In the genomic region with DNA sequence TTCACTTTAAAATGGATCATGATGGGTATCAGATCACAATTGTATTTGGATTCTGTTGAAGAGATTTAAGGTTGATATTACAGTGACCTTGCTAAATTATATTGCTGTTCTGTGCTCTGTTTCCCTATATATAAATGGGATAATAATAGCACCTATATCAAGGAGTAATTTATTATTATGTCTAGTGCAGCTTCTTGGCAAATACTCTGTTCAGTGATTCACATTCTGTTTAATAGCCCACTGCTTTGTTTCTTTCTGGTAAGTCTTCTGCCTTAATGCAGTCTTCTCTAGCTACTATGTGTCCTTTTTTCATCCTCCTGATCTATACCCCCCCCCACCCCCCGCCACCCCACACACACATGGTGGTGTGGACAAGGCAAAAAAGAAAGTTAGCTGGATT, we compare ENCODE assay signal across 18 cellular contexts. TPM values are rescaled to one million over a fixed set of nuclear protein-coding genes. Genes with fewer than 3 reads are reported as not detected.
DNase-seq lines count a peak whose midpoint lies in the region; ATAC-seq and TF ChIP-seq lines count a peak whose summit lies in the region.
"Had no signal": no experiment of that assay in that cellular context is flagged by ENCODE, and none has a peak within 500 bp of the region (broad histone marks: within the 10 kb centered on the region; RNA-seq: fewer than 3 reads in every experiment).

No MANE protein-coding gene starts in this region.

- 0 out of 2 replicates have a peak, but pooled peaks cover 7% of the 10 kb centered on the region for H3F3A ChIP-seq in GM23338 (replicated peaks; ENCODE audit: low read depth)

- no peak overlapping the region for H2AFZ ChIP-seq in GM23338

- no peak for TF ChIP-seq POLR2A in gastroesophageal sphincter (IDR thresholded peaks at IDR 0.05)

- H3K4me3 Mint-ChIP-seq in GM23338 (no peak overlapping the region; the same call in 2 of the 3 replicates), WTC11 (no peak overlapping the region)
- H3K4me3 Mint-ChIP-seq: CD8-positive, alpha-beta T cell had no signal

- H3K9ac ChIP-seq in rectal smooth muscle tissue (ENCODE audit: low read length), result no peak overlapping the region
- H3K9ac ChIP-seq: BLaER1 had no signal

- ATAC-seq in GM23338, result no peak
- no peak for ATAC-seq in WTC11
- ATAC-seq in gastroesophageal sphincter, result no peak
- ATAC-seq in HG03045 (IDR thresholded peaks at IDR 0.05; ENCODE audit: unreplicated experiment), result no peak
- ATAC-seq: CD8-positive, alpha-beta T cell had no signal

- H3K79me2 ChIP-seq in GM23338 (replicated peaks; ENCODE audit: insufficient read depth), result peaks cover 94% of the 10 kb centered on the region

- H3K27me3 ChIP-seq in GM23338 (ENCODE audit: insufficient read depth) (no peaks in the 10 kb centered on the region), gastroesophageal sphincter (no peaks in the 10 kb centered on the region), rectal smooth muscle tissue (ENCODE audit: control insufficient read depth, insufficient read depth, low read length) (no peaks in the 10 kb centered on the region)
- H3K27me3 ChIP-seq: BLaER1, Peyer's patch, SJCRH30 had no signal

- H3K27ac ChIP-seq in GM23338 (ENCODE audit: low read depth) (peak overlapping the region; percentile 84), gastroesophageal sphincter (peak overlapping the region; percentile 15 to 52 (median 24)), rectal smooth muscle tissue (ENCODE audit: low read depth, low read length) (peak overlapping the region; percentile 24)
- H3K27ac ChIP-seq: BLaER1, SJCRH30 had no signal

- H3K27ac Mint-ChIP-seq in GM23338 (peak overlapping the region; percentile 53), WTC11 (peak overlapping the region; percentile 87)
- H3K27ac Mint-ChIP-seq: CD8-positive, alpha-beta T cell had no signal

- H3K4me1 ChIP-seq in GM23338 (ENCODE audit: insufficient read depth) (peaks cover 24% of the 10 kb centered on the region), gastroesophageal sphincter (peaks cover 0 to 86% (median 8%) of the 10 kb centered on the region in 3 donors), rectal smooth muscle tissue (ENCODE audit: control insufficient read depth, insufficient read depth, low read length) (peaks cover 16% of the 10 kb centered on the region)
- H3K4me1 ChIP-seq: BLaER1 had no signal

- no peak overlapping the region for H3K4me2 ChIP-seq in GM23338
- H3K4me2 ChIP-seq: BLaER1 had no signal

- POLR2A ChIA-PET in WTC11 (lab: Charles Lee), result interaction anchor here (0.5 to 0.7 kb wide), 2 partner anchors 35 to 45 kb away, joined by 4 to 5 read pairs; no protein-coding TSS in a partner anchor

- TF ChIP-seq CTCF in GM23338 (conservative IDR thresholded peaks at IDR 0.05; ENCODE audit: low read depth in 2 of 2) (no peak), WTC11 (IDR thresholded peaks at IDR 0.05) (no peak), gastroesophageal sphincter (IDR thresholded peaks at IDR 0.05) (no peak)

- peaks cover 9% of the 10 kb centered on the region for H4K20me1 ChIP-seq in GM23338 (replicated peaks; ENCODE audit: insufficient read depth)
- H4K20me1 ChIP-seq: BLaER1 had no signal

- no peak overlapping the region for H3K4me3 ChIP-seq in GM23338
- no peak overlapping the region for H3K4me3 ChIP-seq in gastroesophageal sphincter
- no peak overlapping the region for H3K4me3 ChIP-seq in rectal smooth muscle tissue (ENCODE audit: low read length)
- H3K4me3 ChIP-seq: BLaER1, Peyer's patch, SJCRH30 had no signal

- CTCF ChIA-PET in WTC11 (lab: Charles Lee), result interaction anchor here (0.6 kb wide), 1 partner anchor 22 kb away, joined by 4 read pairs; no protein-coding TSS in a partner anchor

- 50% methylated on average over 1 of the region's 1 CpG; no CpG with 5 or more reads in 1 of the 2 donors for WGBS in gastroesophageal sphincter (ENCODE audit: low coverage in 1 of 2), 2 donors

- H3K4me1 Mint-ChIP-seq in GM23338 (peaks cover 28% of the 10 kb centered on the region), WTC11 (peaks cover 53% of the 10 kb centered on the region)

- H3K9me2 ChIP-seq in GM23338 (ENCODE audit: insufficient read depth), result no peaks in the 10 kb centered on the region

- H3K9me3 Mint-ChIP-seq in GM23338 (no peaks in the 10 kb centered on the region), WTC11 (peaks cover 4% of the 10 kb centered on the region; the same call in 1 of the 2 replicates)
- H3K9me3 Mint-ChIP-seq: CD8-positive, alpha-beta T cell had no signal

- DNase-seq in GM23338 (ENCODE audit: low spot score), result no peak
- DNase-seq in WTC11 (ENCODE audit: low spot score), result no peak
- DNase-seq in cortex of kidney (lab: John Stamatoyannopoulos, UW), result no peak
- no peak for DNase-seq in putamen (ENCODE audit: low spot score)
- DNase-seq: CD8-positive, alpha-beta T cell; GDM1; Karpas-422; NCI-H1694 treated with DMSO at 0.1 percent for 48 hours; NCI-H2081 treated with DMSO at 0.1 percent for 48 hours; NCI-H2171 treated with DMSO at 0.1 percent for 48 hours; NCI-H446; NCI-H526; Peyer's patch; SJCRH30 had no signal

- peaks cover 14% of the 10 kb centered on the region for H3K36me3 Mint-ChIP-seq in GM23338 (ENCODE audit: low read depth)
- peaks cover 4% of the 10 kb centered on the region for H3K36me3 Mint-ChIP-seq in WTC11

- no peaks in the 10 kb centered on the region for H3K27me3 Mint-ChIP-seq in GM23338 (ENCODE audit: insufficient read depth, low read depth, poor library complexity)
- H3K27me3 Mint-ChIP-seq in WTC11 (ENCODE audit: low read depth), result no peaks in the 10 kb centered on the region

- no peaks in the 10 kb centered on the region for H3K36me3 ChIP-seq in GM23338 (ENCODE audit: insufficient read depth)
- no peaks in the 10 kb centered on the region for H3K36me3 ChIP-seq in gastroesophageal sphincter
- no peaks in the 10 kb centered on the region for H3K36me3 ChIP-seq in rectal smooth muscle tissue (ENCODE audit: control insufficient read depth, insufficient read depth, low read length)
- H3K36me3 ChIP-seq: BLaER1, Peyer's patch, SJCRH30 had no signal

- TF ChIP-seq EP300 in gastroesophageal sphincter (IDR thresholded peaks at IDR 0.05), result no peak

- no peaks in the 10 kb centered on the region for H3K9me3 ChIP-seq in gastroesophageal sphincter
- H3K9me3 ChIP-seq: Peyer's patch, SJCRH30 had no signal

TF ChIP-seq in GM23338, 12 proteins besides CTCF, POLR2A, EP300 and RAD21 (continues in another document):
- TF ChIP-seq STAT1 (IDR thresholded peaks at IDR 0.05; ENCODE audit: unreplicated experiment) (no peak), CREB1 (CRISPR knock-in tag; IDR thresholded peaks at IDR 0.05; ENCODE audit: low read depth) (no peak), JUNB (IDR thresholded peaks at IDR 0.05; ENCODE audit: unreplicated experiment) (no peak), EZH2 (IDR thresholded peaks at IDR 0.05; ENCODE audit: low read depth, unreplicated experiment) (no peak)

TF ChIP-seq in WTC11, 78 proteins besides CTCF, POLR2A, EP300 and RAD21:
- TF ChIP-seq, protein P1, sequence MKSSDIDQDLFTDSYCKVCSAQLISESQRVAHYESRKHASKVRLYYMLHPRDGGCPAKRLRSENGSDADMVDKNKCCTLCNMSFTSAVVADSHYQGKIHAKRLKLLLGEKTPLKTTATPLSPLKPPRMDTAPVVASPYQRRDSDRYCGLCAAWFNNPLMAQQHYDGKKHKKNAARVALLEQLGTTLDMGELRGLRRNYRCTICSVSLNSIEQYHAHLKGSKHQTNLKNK (CRISPR knock-in tag; IDR thresholded peaks at IDR 0.05), result no peak
- TF ChIP-seq, protein P2, sequence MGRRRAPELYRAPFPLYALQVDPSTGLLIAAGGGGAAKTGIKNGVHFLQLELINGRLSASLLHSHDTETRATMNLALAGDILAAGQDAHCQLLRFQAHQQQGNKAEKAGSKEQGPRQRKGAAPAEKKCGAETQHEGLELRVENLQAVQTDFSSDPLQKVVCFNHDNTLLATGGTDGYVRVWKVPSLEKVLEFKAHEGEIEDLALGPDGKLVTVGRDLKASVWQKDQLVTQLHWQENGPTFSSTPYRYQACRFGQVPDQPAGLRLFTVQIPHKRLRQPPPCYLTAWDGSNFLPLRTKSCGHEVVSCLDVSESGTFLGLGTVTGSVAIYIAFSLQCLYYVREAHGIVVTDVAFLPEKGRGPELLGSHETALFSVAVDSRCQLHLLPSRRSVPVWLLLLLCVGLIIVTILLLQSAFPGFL (CRISPR knock-in tag; IDR thresholded peaks at IDR 0.05; ENCODE audit: borderline replicate concordance), result no peak
- no peak for TF ChIP-seq ZNF671 (CRISPR knock-in tag; IDR thresholded peaks at IDR 0.05)
- TF ChIP-seq NFE2L1 (CRISPR knock-in tag; IDR thresholded peaks at IDR 0.05), result no peak
- TF ChIP-seq NFYB (CRISPR knock-in tag; conservative IDR thresholded peaks at IDR 0.05; ENCODE audit: low read depth), result no peak
- no peak for TF ChIP-seq ZNF423 (CRISPR knock-in tag; IDR thresholded peaks at IDR 0.05)
- no peak for TF ChIP-seq NR3C1 (CRISPR knock-in tag; conservative IDR thresholded peaks at IDR 0.05; ENCODE audit: low read depth)
- TF ChIP-seq NFATC4 (CRISPR knock-in tag; IDR thresholded peaks at IDR 0.05), result no peak
- no peak for TF ChIP-seq FOXP1 (CRISPR knock-in tag; IDR thresholded peaks at IDR 0.05; ENCODE audit: borderline replicate concordance)
- no peak for TF ChIP-seq NR1H2 (CRISPR knock-in tag; IDR thresholded peaks at IDR 0.05)
- TF ChIP-seq, protein P3, sequence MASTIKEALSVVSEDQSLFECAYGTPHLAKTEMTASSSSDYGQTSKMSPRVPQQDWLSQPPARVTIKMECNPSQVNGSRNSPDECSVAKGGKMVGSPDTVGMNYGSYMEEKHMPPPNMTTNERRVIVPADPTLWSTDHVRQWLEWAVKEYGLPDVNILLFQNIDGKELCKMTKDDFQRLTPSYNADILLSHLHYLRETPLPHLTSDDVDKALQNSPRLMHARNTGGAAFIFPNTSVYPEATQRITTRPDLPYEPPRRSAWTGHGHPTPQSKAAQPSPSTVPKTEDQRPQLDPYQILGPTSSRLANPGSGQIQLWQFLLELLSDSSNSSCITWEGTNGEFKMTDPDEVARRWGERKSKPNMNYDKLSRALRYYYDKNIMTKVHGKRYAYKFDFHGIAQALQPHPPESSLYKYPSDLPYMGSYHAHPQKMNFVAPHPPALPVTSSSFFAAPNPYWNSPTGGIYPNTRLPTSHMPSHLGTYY (CRISPR knock-in tag; IDR thresholded peaks at IDR 0.05), result no peak
- TF ChIP-seq CBFB (CRISPR knock-in tag; IDR thresholded peaks at IDR 0.05; ENCODE audit: low read depth), result no peak
- TF ChIP-seq ETV6 (CRISPR knock-in tag; IDR thresholded peaks at IDR 0.05), result no peak
- no peak for TF ChIP-seq SP1 (CRISPR knock-in tag; conservative IDR thresholded peaks at IDR 0.05)
- no peak for TF ChIP-seq ZNF263 (CRISPR knock-in tag; IDR thresholded peaks at IDR 0.05; ENCODE audit: low read depth)
- no peak for TF ChIP-seq TEAD1 (CRISPR knock-in tag; IDR thresholded peaks at IDR 0.05)

RNA-seq across cellular contexts. Expression of a gene that starts 36.3 kb away (rescaled TPM):
- 82.5 and 87.7 TPM in 2 replicates for total RNA-seq in GM23338 (2014; rRNA removed; shearing (Covaris generic))
- polyA plus RNA-seq in GM23338 (2016; fragmentation: Nextera tagmentation; extraction: Ambion mirVana), result 12.4 and 14.2 TPM in 2 replicates
- 99.7 to 107 TPM (median 104 TPM) in 3 replicates for total RNA-seq in WTC11 (2021)
- 100 to 1,000 TPM in 3 of 4 donors, 10 to 100 TPM in 1; 91.5 to 121 (median 117) TPM for total RNA-seq in gastroesophageal sphincter

Comparison
In these comparisons a context has a peak if more than half of its experiments do, and no peak if none do; other contexts are left out.
1. H3K27ac ChIP-seq: peak in every context shown above with its lines; median percentile 84 in GM23338; 24 in rectal smooth muscle tissue; 24 in gastroesophageal sphincter.